ENCODE assay signal across 21 cellular contexts in the genomic region with DNA sequence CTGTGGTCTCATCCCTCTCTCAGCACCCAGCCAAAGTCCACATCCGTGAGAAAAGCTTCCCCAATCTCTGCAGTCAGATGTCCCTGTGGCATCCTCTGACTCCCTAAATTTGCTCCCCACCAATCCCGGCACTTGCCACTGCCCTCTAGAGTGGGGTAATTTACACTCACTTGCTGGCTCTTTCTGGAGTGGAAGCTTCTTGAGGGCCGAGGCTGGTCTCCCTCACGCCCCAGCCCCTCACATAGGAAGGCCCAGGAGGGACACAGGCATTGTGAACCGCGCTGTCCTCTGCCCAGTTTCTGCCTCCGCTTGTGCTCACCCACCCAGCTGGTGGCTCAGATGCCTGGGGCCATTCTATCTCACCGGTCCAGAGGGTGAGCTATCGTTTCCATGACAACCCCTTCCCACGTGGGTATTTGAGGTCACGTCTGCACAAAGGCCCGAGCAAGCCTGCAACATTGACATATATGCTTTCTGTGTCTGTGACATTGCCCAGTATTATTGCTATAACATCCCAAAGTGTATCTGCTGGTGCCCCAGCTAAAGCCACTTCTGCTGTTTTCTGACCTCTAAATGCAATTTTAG.
DNase-seq lines count a peak whose midpoint lies in the region; ATAC-seq, FAIRE-seq and TF ChIP-seq lines count a peak whose summit lies in the region.
"Had no signal": no experiment of that assay in that cellular context is flagged by ENCODE, and none has a peak within 500 bp of the region (broad histone marks: within the 10 kb centered on the region; RNA-seq: fewer than 3 reads in every experiment).

No MANE protein-coding gene starts in this region.

- H3K14ac ChIP-seq in IMR-90 (replicated peaks; ENCODE audit: low read depth, low read length), result no peak overlapping the region

- POLR2A ChIA-PET in IMR-90 (lab: Charles Lee; ENCODE audit: unreplicated experiment), result no interaction called here
- POLR2A ChIA-PET in K562 (lab: Yijun Ruan, JAX), result no interaction called here

- no peak overlapping the region for H3K4me2 ChIP-seq in IMR-90 (ENCODE audit: low read depth, low read length)
- H3K4me2 ChIP-seq in K562 (ENCODE audit: insufficient read depth, low read length), result no peak overlapping the region

- H3K9me1 ChIP-seq in IMR-90 (ENCODE audit: insufficient read depth, low read length), result no peaks in the 10 kb centered on the region
- H3K9me1 ChIP-seq in K562 (ENCODE audit: control insufficient read depth, insufficient read depth, low read length), result no peaks in the 10 kb centered on the region

- no peak overlapping the region for H3K4ac ChIP-seq in IMR-90 (ENCODE audit: low read depth, low read length)

- in situ Hi-C loops in IMR-90 (cut with MboI; ENCODE audit: low sequenced_read_pairs) (no loop called here), K562 (cut with MboI) (no loop called here)

- H3K4me3 Mint-ChIP-seq in neural crest cell, result no peak overlapping the region
- no peak overlapping the region for H3K4me3 Mint-ChIP-seq in stimulated activated effector memory CD8-positive, alpha-beta T cell treated with anti-CD3 and anti-CD28 coated beads, Interleukin-12 subunit alpha, Interleukin-12 subunit beta, amount 100 ng/mL, for 72 hours

- H4K20me1 ChIP-seq in IMR-90 (ENCODE audit: insufficient read depth, low read length) (no peaks in the 10 kb centered on the region), K562 (replicated peaks; ENCODE audit: control insufficient read depth, insufficient read depth, low read length) (no peaks in the 10 kb centered on the region)

- no peak overlapping the region for H2BK15ac ChIP-seq in IMR-90 (ENCODE audit: low read depth, low read length)

- ATAC-seq in IMR-90 (ENCODE audit: low read depth) (no peak; the same call in 1 of the 2 replicates), K562 (no peak), GM19467 (IDR thresholded peaks at IDR 0.05; ENCODE audit: unreplicated experiment) (no peak), HG03378 (IDR thresholded peaks at IDR 0.05; ENCODE audit: unreplicated experiment) (no peak), HG03354 (IDR thresholded peaks at IDR 0.05; ENCODE audit: poor library complexity, severe bottlenecking, unreplicated experiment) (no peak)
- ATAC-seq in stimulated activated effector memory CD8-positive, alpha-beta T cell treated with anti-CD3 and anti-CD28 coated beads, Interleukin-12 subunit alpha, Interleukin-12 subunit beta, amount 100 ng/mL, for 72 hours, result no peak

- no peak for TF ChIP-seq RAD21 in IMR-90 (IDR thresholded peaks at IDR 0.05; ENCODE audit: low read length)
- TF ChIP-seq RAD21 in K562 (CRISPR knock-in tag; conservative IDR thresholded peaks at IDR 0.05 in 1 of 2, IDR thresholded peaks at IDR 0.05 in 1 of 2), result no peak

- H3K4me3 ChIP-seq in IMR-90 (ENCODE audit: insufficient read depth, low read depth, low read length) (no peak overlapping the region), K562 (no peak overlapping the region)

- H2BK20ac ChIP-seq in IMR-90 (ENCODE audit: low read depth, low read length), result no peak overlapping the region

- peaks cover 16% of the 10 kb centered on the region for H3K9me3 Mint-ChIP-seq in neural crest cell
- H3K9me3 Mint-ChIP-seq in stimulated activated effector memory CD8-positive, alpha-beta T cell treated with anti-CD3 and anti-CD28 coated beads, Interleukin-12 subunit alpha, Interleukin-12 subunit beta, amount 100 ng/mL, for 72 hours, result peaks cover 7% of the 10 kb centered on the region

- no peaks in the 10 kb centered on the region for H3K4me1 ChIP-seq in IMR-90 (ENCODE audit: control insufficient read depth, insufficient read depth, low read length)
- no peaks in the 10 kb centered on the region for H3K4me1 ChIP-seq in K562 (replicated peaks in 1 of 2; ENCODE audit: control insufficient read depth in 2 of 2, insufficient read depth in 2 of 2, low read length in 2 of 2)

- dilution Hi-C loops in IMR-90 (cut with HindIII; ENCODE audit: low sequenced_read_pairs, unreplicated experiment), result no loop called here

- H2BK5ac ChIP-seq in IMR-90 (ENCODE audit: low read depth, low read length, poor library complexity, severe bottlenecking), result no peak overlapping the region

- H3K23ac ChIP-seq in IMR-90 (ENCODE audit: low read depth, low read length), result no peak overlapping the region

- no peak for TF ChIP-seq EP300 in K562 (IDR thresholded peaks at IDR 0.05; ENCODE audit: low read length)

- peaks cover 5% of the 10 kb centered on the region for H3K27me3 Mint-ChIP-seq in neural crest cell (ENCODE audit: low read depth)

- TF ChIP-seq POLR2A in IMR-90 (IDR thresholded peaks at IDR 0.05; ENCODE audit: low read depth, low read length), result no peak
- no peak for TF ChIP-seq POLR2A in K562 (conservative IDR thresholded peaks at IDR 0.05)

- no peak overlapping the region for H3K56ac ChIP-seq in IMR-90 (ENCODE audit: extremely low read depth, insufficient read depth, low read length)

- H3K18ac ChIP-seq in IMR-90 (ENCODE audit: low read depth, low read length), result no peak overlapping the region

- H3K9ac ChIP-seq in IMR-90 (ENCODE audit: low read depth, low read length) (no peak overlapping the region), K562 (ENCODE audit: insufficient read depth in 1 of 2, low read depth in 2 of 2, low read length in 2 of 2) (no peak overlapping the region)

- H2AFZ ChIP-seq in IMR-90 (replicated peaks; ENCODE audit: low read length, poor library complexity), result peak overlapping the region; percentile 19
- no peak overlapping the region for H2AFZ ChIP-seq in K562 (ENCODE audit: low read depth, low read length)

- H3K36me3 ChIP-seq in IMR-90 (ENCODE audit: control insufficient read depth, insufficient read depth, low read length), result no peaks in the 10 kb centered on the region
- H3K36me3 ChIP-seq in K562 (ENCODE audit: control insufficient read depth, insufficient read depth, low read length), result no peaks in the 10 kb centered on the region

- no peak overlapping the region for H4K5ac ChIP-seq in IMR-90 (ENCODE audit: low read depth, low read length)

- FAIRE-seq in K562 (lab: Jason Lieb, UNC), result no peak
- FAIRE-seq: GM12891, H1, RCC 7860 had no signal

- H3K27me3 ChIP-seq in IMR-90 (ENCODE audit: control insufficient read depth, insufficient read depth, low read length) (peaks cover 2% of the 10 kb centered on the region; the same call in 1 of the 2 replicates), K562 (ENCODE audit: control insufficient read depth in 2 of 2, insufficient read depth in 2 of 2, low read length in 2 of 2) (peaks cover 2 to 18% of the 10 kb centered on the region in 2 experiments; a peak in 3 of 5 replicates)

- peak; percentile 29 for DNase-seq in ELR (ENCODE audit: low read depth)
- no peak for DNase-seq in IMR-90
- peak in 1 of 4 experiments; percentile 1 for DNase-seq in K562 (ENCODE audit: extremely low read depth in 1 of 4, low spot score in 3 of 4)
- DNase-seq in neural crest cell (ENCODE audit: low read depth, low spot score), result no peak
- DNase-seq in stimulated activated effector memory CD8-positive, alpha-beta T cell treated with anti-CD3 and anti-CD28 coated beads, Interleukin-12 subunit alpha, Interleukin-12 subunit beta, amount 100 ng/mL, for 72 hours (ENCODE audit: low spot score in 2 of 2), result no peak
- DNase-seq: ACHN; KG1; NCI-H1417 treated with DMSO at 0.1 percent for 48 hours; NCI-H2029; NCI-H2171; NCI-H526; NK-92 treated with Interleukin-12 subunit alpha and Interleukin-12 subunit beta, amount 100 ng/mL, for 24 hours; SHP77; T-helper 1 cell had no signal

- H3K27ac Mint-ChIP-seq in neural crest cell (ENCODE audit: unreplicated experiment), result peak overlapping the region; percentile 62
- H3K27ac Mint-ChIP-seq in stimulated activated effector memory CD8-positive, alpha-beta T cell treated with anti-CD3 and anti-CD28 coated beads, Interleukin-12 subunit alpha, Interleukin-12 subunit beta, amount 100 ng/mL, for 72 hours, result no peak overlapping the region

- no peaks in the 10 kb centered on the region for H3K9me3 ChIP-seq in IMR-90 (ENCODE audit: control insufficient read depth, insufficient read depth, low read length)
- no peaks in the 10 kb centered on the region for H3K9me3 ChIP-seq in K562 (replicated peaks; ENCODE audit: control insufficient read depth, insufficient read depth, low read depth, low read length)

- BruUV-seq in IMR-90 (replicated peaks; lab: Mats Ljungman, UMichigan) (no TSS peak), K562 (replicated peaks; lab: Mats Ljungman, UMichigan) (no TSS peak)

- H2AK5ac ChIP-seq in IMR-90 (ENCODE audit: low read depth, low read length), result no peak overlapping the region

- WGBS in IMR-90 (ENCODE audit: extremely low coverage in 2 of 2, insufficient read length in 1 of 2), 2 experiments, result 30% methylated on average over 2 of the region's 12 CpGs; no CpG with 5 or more reads in 1 of the 2 experiments
- under 1% methylated on average over 12 of the region's 12 CpGs for WGBS in K562 (ENCODE audit: insufficient coverage, low coverage, missing lambda C conversion rate)

- no peaks in the 10 kb centered on the region for H3K79me2 ChIP-seq in K562 (ENCODE audit: control insufficient read depth, insufficient read depth, low read length)

- H4K91ac ChIP-seq in IMR-90 (ENCODE audit: insufficient read depth, low read depth, low read length), result no peak overlapping the region

- H2AK9ac ChIP-seq in IMR-90 (replicated peaks; ENCODE audit: low read depth, low read length, poor library complexity), result no peak overlapping the region

- peaks cover 5% of the 10 kb centered on the region for H3K36me3 Mint-ChIP-seq in neural crest cell (ENCODE audit: low read depth)
- H3K36me3 Mint-ChIP-seq in stimulated activated effector memory CD8-positive, alpha-beta T cell treated with anti-CD3 and anti-CD28 coated beads, Interleukin-12 subunit alpha, Interleukin-12 subunit beta, amount 100 ng/mL, for 72 hours, result no peaks in the 10 kb centered on the region

- CTCF ChIA-PET in IMR-90 (lab: Yijun Ruan, JAX), result interaction anchor here (1.0 kb wide), 1 partner anchor 9 kb away, joined by 3 read pairs; no protein-coding TSS in a partner anchor
- CTCF ChIA-PET in K562 (lab: Yijun Ruan, JAX; ENCODE audit: low intra/inter-chr PET ratio), result no interaction called here

- H3K4me1 Mint-ChIP-seq in neural crest cell, result peaks cover 14% of the 10 kb centered on the region
- no peaks in the 10 kb centered on the region for H3K4me1 Mint-ChIP-seq in stimulated activated effector memory CD8-positive, alpha-beta T cell treated with anti-CD3 and anti-CD28 coated beads, Interleukin-12 subunit alpha, Interleukin-12 subunit beta, amount 100 ng/mL, for 72 hours

- TF ChIP-seq CTCF in IMR-90 (conservative IDR thresholded peaks at IDR 0.05; ENCODE audit: low read depth, low read length) (no peak), K562 (IDR thresholded peaks at IDR 0.05 in 2 of 3, conservative IDR thresholded peaks at IDR 0.05 in 1 of 3; ENCODE audit: insufficient read depth in 2 of 3, low read depth in 1 of 3, low read length in 3 of 3) (no peak), neural crest cell (conservative IDR thresholded peaks at IDR 0.05) (no peak)

- H3K27ac ChIP-seq in IMR-90 (ENCODE audit: insufficient read depth, low read length), result no peak overlapping the region
- H3K27ac ChIP-seq in K562 (ENCODE audit: extremely low read depth, low read depth, low read length), result no peak overlapping the region
- H3K27ac ChIP-seq: C4-2B had no signal

- no peak overlapping the region for H2BK120ac ChIP-seq in IMR-90 (ENCODE audit: low read depth, low read length)

- no peak overlapping the region for H4K8ac ChIP-seq in IMR-90 (ENCODE audit: low read depth in 2 of 2, low read length in 2 of 2)

- no peaks in the 10 kb centered on the region for H3K79me1 ChIP-seq in IMR-90 (ENCODE audit: low read depth in 1 of 2, low read length in 2 of 2)

- intact Hi-C loops in IMR-90 (cut with micrococcal nuclease) (no loop called here), K562 (cut with micrococcal nuclease) (no loop called here)
